ENCODE assay signal across 23 cellular contexts in genomic region chr2:80429251-80429650, GRCh38.
DNase-seq lines count a peak whose midpoint lies in the region; ATAC-seq, FAIRE-seq and TF ChIP-seq lines count a peak whose summit lies in the region.
"Had no signal": no experiment of that assay in that cellular context is flagged by ENCODE, and none has a peak within 500 bp of the region (broad histone marks: within the 10 kb centered on the region; RNA-seq: fewer than 3 reads in every experiment).

No MANE protein-coding gene starts in this region.

- no peaks in the 10 kb centered on the region for H4K20me1 ChIP-seq in H1 (replicated peaks in 1 of 2; ENCODE audit: control insufficient read depth in 1 of 2, insufficient read depth in 2 of 2, low read length in 2 of 2)
- H4K20me1 ChIP-seq: BLaER1 had no signal

- no peak for FAIRE-seq in H1 (lab: Jason Lieb, UNC)
- FAIRE-seq: A204.1, GM12892, GM18507 had no signal

- no peak overlapping the region for H2BK12ac ChIP-seq in H1 (ENCODE audit: low read depth, low read length)

- H3K56ac ChIP-seq in H1 (replicated peaks; ENCODE audit: insufficient read length, low read depth, low read length): no peak overlapping the region

- peak; percentile 34; the same call in 1 of the 2 replicates for TF ChIP-seq CTCF in BE2C (IDR thresholded peaks at IDR 0.05; ENCODE audit: low read depth, low read length)
- TF ChIP-seq CTCF in H1 (IDR thresholded peaks at IDR 0.05; ENCODE audit: control extremely low read depth in 1 of 3, insufficient read depth in 1 of 3, low read depth in 1 of 3, low read length in 3 of 3): peak in 1 of 3 experiments; percentile 22; a peak in 2 of 4 replicates

- H3K14ac ChIP-seq in H1 (ENCODE audit: insufficient read length): no peak overlapping the region

- peak; percentile 34 to 55 for TF ChIP-seq RAD21 in H1 (IDR thresholded peaks at IDR 0.05 in 1 of 2, conservative IDR thresholded peaks at IDR 0.05 in 1 of 2; ENCODE audit: low read depth in 2 of 2, low read length in 2 of 2)

- DNase-seq in BE2C (peak; percentile 22), NCI-H82 (lab: John Stamatoyannopoulos, UW) (peak; percentile 57), H1 (ENCODE audit: low read depth in 1 of 2, low spot score in 2 of 2) (no peak), left kidney (ENCODE audit: low read depth, low spot score) (peak; percentile 39)
- DNase-seq: CD4-positive, alpha-beta memory T cell; DMS79; H7; HFFc6; NCI-H1417 treated with DMSO at 0.1 percent for 48 hours; NCI-H187 treated with DMSO at 0.1 percent for 48 hours; NCI-H2227 treated with DMSO at 0.1 percent for 48 hours; NCI-H510A treated with DMSO at 0.1 percent for 48 hours; NK-92 treated with Interleukin-12 subunit alpha and Interleukin-12 subunit beta, amount 100 ng/mL, for 24 hours; SHP77 had no signal

- no peak overlapping the region for H3K18ac ChIP-seq in H1 (ENCODE audit: extremely low read depth, low read length)

- no peak overlapping the region for H3K4me2 ChIP-seq in H1 (ENCODE audit: insufficient read depth in 1 of 2, low read depth in 2 of 2, low read length in 2 of 2)
- H3K4me2 ChIP-seq: BLaER1, KMS-11 had no signal

- H2BK15ac ChIP-seq in H1 (ENCODE audit: low read length): no peak overlapping the region

- 85% methylated on average over 2 of the region's 2 CpGs; no CpG with 5 or more reads in 1 of the 2 experiments for WGBS in H1 (ENCODE audit: extremely low coverage in 1 of 2, insufficient coverage in 1 of 2, insufficient read length in 1 of 2, insufficient replicate concordance in 2 of 2, low coverage in 1 of 2, low lambda C conversion rate in 2 of 2, missing lambda C conversion rate in 1 of 2), 2 experiments

- H3K23ac ChIP-seq in H1 (ENCODE audit: insufficient read length): no peak overlapping the region

- H3K23me2 ChIP-seq in H1 (ENCODE audit: low read depth, low read length): no peaks in the 10 kb centered on the region

- TF ChIP-seq EP300 in H1 (IDR thresholded peaks at IDR 0.05; ENCODE audit: borderline replicate concordance in 1 of 2, low read depth in 2 of 2, low read length in 2 of 2): no peak

- H2BK5ac ChIP-seq in H1 (ENCODE audit: low read depth, low read length): no peak overlapping the region

- no peaks in the 10 kb centered on the region for H3K79me1 ChIP-seq in H1 (ENCODE audit: low read depth, low read length)

- no peak overlapping the region for H3K4ac ChIP-seq in H1 (replicated peaks; ENCODE audit: insufficient read length, low read depth, low read length)

- no peak overlapping the region for H2AK5ac ChIP-seq in H1 (ENCODE audit: low read depth, low read length)

- no peak overlapping the region for H2AFZ ChIP-seq in H1 (ENCODE audit: low read length)

- H3K4me3 ChIP-seq in BE2C (ENCODE audit: low read depth, low read length) (no peak overlapping the region), H1 (ENCODE audit: extremely low read depth in 1 of 4, insufficient read depth in 2 of 4, low read depth in 3 of 4, low read length in 4 of 4) (no peak overlapping the region)
- H3K4me3 ChIP-seq: BLaER1, SK-N-MC had no signal

- no peak overlapping the region for H2BK20ac ChIP-seq in H1 (ENCODE audit: low read length)

- no peak overlapping the region for H3K27ac ChIP-seq in H1 (ENCODE audit: low read depth, low read length)
- H3K27ac ChIP-seq: BLaER1, KMS-11, SK-N-MC had no signal

- H3K36me3 ChIP-seq in BE2C (no peaks in the 10 kb centered on the region), H1 (ENCODE audit: control insufficient read depth in 2 of 4, insufficient read depth in 4 of 4, low read length in 3 of 4) (no peaks in the 10 kb centered on the region)
- H3K36me3 ChIP-seq: BLaER1 had no signal

- no peaks in the 10 kb centered on the region for H3K27me3 ChIP-seq in BE2C
- H3K27me3 ChIP-seq in H1 (replicated peaks in 1 of 4; ENCODE audit: control insufficient read depth in 3 of 4, extremely low read depth in 1 of 4, insufficient read depth in 3 of 4, low read length in 3 of 4): no peaks in the 10 kb centered on the region
- H3K27me3 ChIP-seq: BLaER1 had no signal

- POLR2A ChIA-PET in H1 (lab: Charles Lee; ENCODE audit: partially characterized antibody): no interaction called here

- no peak overlapping the region for H4K91ac ChIP-seq in H1 (replicated peaks; ENCODE audit: insufficient read length, low read length)

- no peak overlapping the region for H2BK120ac ChIP-seq in H1 (replicated peaks; ENCODE audit: low read depth, low read length)

- no peak for ATAC-seq in HG02852 (IDR thresholded peaks at IDR 0.05; ENCODE audit: unreplicated experiment)
- no peak for ATAC-seq in GM21423 (IDR thresholded peaks at IDR 0.05; ENCODE audit: unreplicated experiment)
- no peak for ATAC-seq in HG03565 (IDR thresholded peaks at IDR 0.05; ENCODE audit: unreplicated experiment)

- H3K79me2 ChIP-seq in H1 (ENCODE audit: control insufficient read depth in 1 of 2, insufficient read depth in 2 of 2, low read length in 2 of 2): no peaks in the 10 kb centered on the region

- CTCF ChIA-PET in H1 (lab: Charles Lee; ENCODE audit: partially characterized antibody): interaction anchor here (0.8 to 2.0 kb wide), 16 partner anchors 8 to 173 kb away, joined by 3 to 7 read pairs (median 4); no protein-coding TSS in a partner anchor

- no peak overlapping the region for H3K9ac ChIP-seq in H1 (replicated peaks in 1 of 4; ENCODE audit: extremely low read depth in 1 of 4, low read depth in 3 of 4, low read length in 3 of 4)
- H3K9ac ChIP-seq: BLaER1, KMS-11 had no signal

- H3K4me1 ChIP-seq in BE2C (peaks cover 4% of the 10 kb centered on the region; the same call in 1 of the 2 replicates), H1 (replicated peaks in 1 of 4; ENCODE audit: control insufficient read depth in 3 of 4, insufficient read depth in 4 of 4, low read length in 3 of 4) (no peaks in the 10 kb centered on the region; a peak in 2 of 7 replicates)
- H3K4me1 ChIP-seq: BLaER1 had no signal

- H4K8ac ChIP-seq in H1 (ENCODE audit: extremely low read depth, insufficient read depth, low read length): no peak overlapping the region

- H3K9me3 ChIP-seq in BE2C (no peaks in the 10 kb centered on the region), H1 (ENCODE audit: insufficient read depth in 2 of 2, low read depth in 1 of 2, low read length in 1 of 2) (no peaks in the 10 kb centered on the region)
- H3K9me3 ChIP-seq: BLaER1 had no signal

- no peak for TF ChIP-seq POLR2A in H1 (IDR thresholded peaks at IDR 0.05; ENCODE audit: control extremely low read depth in 1 of 2, low read depth in 2 of 2, low read length in 2 of 2)

- no peak overlapping the region for H4K5ac ChIP-seq in H1 (ENCODE audit: insufficient read length, low read depth, low read length)

TF ChIP-seq in H1, 55 proteins besides CTCF, POLR2A, EP300 and RAD21:
- TF ChIP-seq CTBP2 (IDR thresholded peaks at IDR 0.05; ENCODE audit: borderline replicate concordance, insufficient read depth, insufficient read length, low read length) (no peak), FOSL1 (IDR thresholded peaks at IDR 0.05; ENCODE audit: insufficient read depth, low read depth, low read length) (no peak), TAF1 (IDR thresholded peaks at IDR 0.05; ENCODE audit: low read depth, low read length) (no peak), SP2 (IDR thresholded peaks at IDR 0.05; ENCODE audit: low read length) (no peak), YY1 (IDR thresholded peaks at IDR 0.05; ENCODE audit: low read depth, low read length) (no peak), GABPA (IDR thresholded peaks at IDR 0.05; ENCODE audit: borderline replicate concordance, insufficient read depth, low read length) (no peak), KDM4A (IDR thresholded peaks at IDR 0.05; ENCODE audit: low read depth, low read length, severe bottlenecking) (no peak), KDM5A (IDR thresholded peaks at IDR 0.05; ENCODE audit: low read length) (no peak), CHD2 (IDR thresholded peaks at IDR 0.05; ENCODE audit: low read length) (no peak), USF2 (IDR thresholded peaks at IDR 0.05; ENCODE audit: low read length) (no peak), NANOG (IDR thresholded peaks at IDR 0.05; ENCODE audit: insufficient read depth, low read depth, low read length, poor library complexity, severe bottlenecking) (no peak)

Comparison
In these comparisons a context has a peak if more than half of its experiments do, and no peak if none do; other contexts are left out.
1. DNase-seq: peak in BE2C (single experiment), NCI-H82 (single experiment) and left kidney (single experiment); none in H1 (0 of 2).